ENCODE assay signal across 8 cellular contexts in genomic region chr1:91020486-91020885, GRCh38. TPM values are rescaled to one million over a fixed set of nuclear protein-coding genes. Genes with fewer than 3 reads are reported as not detected.
A peak's percentile ranks its signal among the peaks of the same experiment; 100 is the strongest.
DNase-seq lines count a peak whose midpoint lies in the region; ATAC-seq, FAIRE-seq and TF ChIP-seq lines count a peak whose summit lies in the region.

No MANE protein-coding gene starts in this region.

- TF ChIP-seq CTCF in bronchial epithelial cell (IDR thresholded peaks at IDR 0.05; ENCODE audit: insufficient read depth, low read length, severe bottlenecking) (no peak), mesothelial cell of epicardium (IDR thresholded peaks at IDR 0.05; ENCODE audit: unreplicated experiment) (no peak)

- H3K9me3 Mint-ChIP-seq in stimulated activated naive CD8-positive, alpha-beta T cell treated with anti-CD3 and anti-CD28 coated beads, Interleukin-15, Interleukin-2, amounts not matched to agents 100 ng/mL and 50 ng/mL, for 24 hours = no peaks in the 10 kb centered on the region
- H3K9me3 Mint-ChIP-seq in mesothelial cell of epicardium = no peaks in the 10 kb centered on the region

- H3K4me3 Mint-ChIP-seq in stimulated activated naive CD8-positive, alpha-beta T cell treated with anti-CD3 and anti-CD28 coated beads, Interleukin-15, Interleukin-2, amounts not matched to agents 100 ng/mL and 50 ng/mL, for 24 hours = peak overlapping the region; percentile 98
- peak overlapping the region; percentile 96 for H3K4me3 Mint-ChIP-seq in mesothelial cell of epicardium

- H3K36me3 ChIP-seq in bronchial epithelial cell (ENCODE audit: control insufficient read depth, insufficient read depth, low read length) = no peaks in the 10 kb centered on the region

- H3K27me3 ChIP-seq in bronchial epithelial cell (ENCODE audit: control insufficient read depth, insufficient read depth, low read length) = no peaks in the 10 kb centered on the region

- peaks cover 79% of the 10 kb centered on the region for H3K4me1 Mint-ChIP-seq in stimulated activated naive CD8-positive, alpha-beta T cell treated with anti-CD3 and anti-CD28 coated beads, Interleukin-15, Interleukin-2, amounts not matched to agents 100 ng/mL and 50 ng/mL, for 24 hours (ENCODE audit: low read depth)
- peaks cover 48% of the 10 kb centered on the region for H3K4me1 Mint-ChIP-seq in mesothelial cell of epicardium

- FAIRE-seq in bronchial epithelial cell (lab: Jason Lieb, UNC) = no peak

- H3K36me3 Mint-ChIP-seq in stimulated activated naive CD8-positive, alpha-beta T cell treated with anti-CD3 and anti-CD28 coated beads, Interleukin-15, Interleukin-2, amounts not matched to agents 100 ng/mL and 50 ng/mL, for 24 hours (ENCODE audit: low read depth) = peaks cover 37% of the 10 kb centered on the region
- H3K36me3 Mint-ChIP-seq in mesothelial cell of epicardium = peaks cover 6% of the 10 kb centered on the region

- no peak for DNase-seq in stimulated activated naive CD8-positive, alpha-beta T cell treated with anti-CD3 and anti-CD28 coated beads, Interleukin-15, Interleukin-2, amounts not matched to agents 100 U/mL and 50 U/mL, for 24 hours
- no peak for DNase-seq in bronchial epithelial cell (ENCODE audit: low read depth)
- DNase-seq in mesothelial cell of epicardium (ENCODE audit: low spot score in 2 of 2, unreplicated experiment in 2 of 2) = no peak
- no peak for DNase-seq in NCI-H2107 (lab: John Stamatoyannopoulos, UW)
- DNase-seq in NCI-H1930 (lab: John Stamatoyannopoulos, UW) = no peak
- no peak for DNase-seq in NCI-H446 (lab: John Stamatoyannopoulos, UW)
- DNase-seq in iPS-NIHi11 (ENCODE audit: low spot score) = no peak

- no peak for ATAC-seq in stimulated activated naive CD8-positive, alpha-beta T cell treated with anti-CD3 and anti-CD28 coated beads, Interleukin-15, Interleukin-2, amounts not matched to agents 100 U/mL and 50 U/mL, for 24 hours

- no peaks in the 10 kb centered on the region for H3K27me3 Mint-ChIP-seq in stimulated activated naive CD8-positive, alpha-beta T cell treated with anti-CD3 and anti-CD28 coated beads, Interleukin-15, Interleukin-2, amounts not matched to agents 100 ng/mL and 50 ng/mL, for 24 hours
- H3K27me3 Mint-ChIP-seq in mesothelial cell of epicardium (ENCODE audit: low read depth) = no peaks in the 10 kb centered on the region

- peak overlapping the region; percentile 96 for H3K27ac Mint-ChIP-seq in stimulated activated naive CD8-positive, alpha-beta T cell treated with anti-CD3 and anti-CD28 coated beads, Interleukin-15, Interleukin-2, amounts not matched to agents 100 ng/mL and 50 ng/mL, for 24 hours
- peak overlapping the region; percentile 99 for H3K27ac Mint-ChIP-seq in mesothelial cell of epicardium

- peak overlapping the region; percentile 99 for H3K4me3 ChIP-seq in bronchial epithelial cell (ENCODE audit: low read depth, low read length)

RNA-seq across cellular contexts. Expression of gene ZNF644, which starts 1.3 kb away (rescaled TPM):
- total RNA-seq in bronchial epithelial cell (52.0 and 54.5 TPM in 2 replicates), mesothelial cell of epicardium (73.3 to 77.9 TPM (median 77.7 TPM) in 3 replicates)
